ENCODE assay signal across 24 cellular contexts in the genomic region with DNA sequence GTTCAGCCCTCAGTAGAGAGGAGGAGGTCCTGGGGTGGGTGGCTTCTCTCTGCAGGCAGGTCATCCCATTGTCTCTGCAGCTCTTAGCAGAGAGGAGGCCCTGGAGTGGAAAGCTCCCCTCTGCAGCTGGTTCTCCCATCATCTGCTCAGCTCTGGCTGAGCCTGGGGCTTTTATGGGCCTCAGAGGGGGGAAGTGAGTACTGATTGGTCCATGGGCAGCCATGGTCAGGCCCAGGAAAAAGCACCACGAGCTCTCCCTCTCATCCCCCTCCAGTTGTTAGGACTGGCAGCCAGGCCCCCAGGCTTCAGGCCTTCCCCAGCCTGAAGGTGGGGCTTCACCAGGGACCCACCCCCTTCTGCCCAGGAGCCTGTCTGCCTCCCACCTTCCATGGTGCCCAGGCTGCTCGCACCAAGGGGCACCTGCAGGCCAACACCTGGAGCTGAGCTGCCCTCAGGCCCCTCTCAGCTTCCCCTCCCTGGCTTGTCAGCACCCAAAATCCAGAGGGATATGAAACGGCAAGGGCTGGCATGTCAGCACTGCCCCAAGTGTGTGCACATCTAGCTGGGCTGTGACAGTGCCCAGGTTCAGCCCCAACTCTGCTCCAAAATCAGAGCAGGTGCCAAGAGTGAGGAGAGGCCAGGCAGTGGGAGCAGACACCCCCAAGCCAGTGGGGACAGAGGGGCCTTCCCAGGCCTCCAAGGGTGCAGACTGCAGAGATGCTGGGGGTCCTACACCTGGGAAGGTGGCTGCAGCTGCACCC.
DNase-seq lines count a peak whose midpoint lies in the region; TF ChIP-seq lines count a peak whose summit lies in the region.
"Had no signal": no experiment of that assay in that cellular context is flagged by ENCODE, and none has a peak within 500 bp of the region (broad histone marks: within the 10 kb centered on the region; RNA-seq: fewer than 3 reads in every experiment).

No MANE protein-coding gene starts in this region.

- no peak overlapping the region for H4K8ac ChIP-seq in H9 (replicated peaks; ENCODE audit: insufficient read length, low read depth, low read length)

- H3K9ac ChIP-seq in H9 (ENCODE audit: extremely low read depth, insufficient read length, low read length): no peak overlapping the region
- H3K9ac ChIP-seq: SK-N-SH had no signal

- H3T11ph ChIP-seq in H9 (ENCODE audit: low read length): no peak overlapping the region

- H3K9me3 ChIP-seq in H9 (ENCODE audit: control insufficient read depth, low read depth, low read length): no peaks in the 10 kb centered on the region
- peaks cover 0 to 15% (median 0%) of the 10 kb centered on the region in 8 donors for H3K9me3 ChIP-seq in spleen
- H3K9me3 ChIP-seq: HAP-1, MG63, SK-N-SH had no signal

- TF ChIP-seq CTCF in H9 (conservative IDR thresholded peaks at IDR 0.05) (no peak), spleen (IDR thresholded peaks at IDR 0.05 in 8 of 11, conservative IDR thresholded peaks at IDR 0.05 in 3 of 11) (no peak)

- H4K20me1 ChIP-seq in H9 (ENCODE audit: control insufficient read depth, insufficient read depth, insufficient read length): no peaks in the 10 kb centered on the region

- intact Hi-C loops in activated CD4-positive, alpha-beta memory T cell treated with anti-CD3 and anti-CD28 coated beads for 36 hours (cut with micrococcal nuclease): no loop called here
- intact Hi-C loops in spleen (cut with DNase I; ENCODE audit: low total_unique reads): no loop called here

- no peaks in the 10 kb centered on the region for H3K36me3 ChIP-seq in spleen
- H3K36me3 ChIP-seq: HAP-1, MG63 had no signal

- no peak overlapping the region for H3K4me2 ChIP-seq in H9 (ENCODE audit: insufficient read depth, insufficient read length, low read length)
- H3K4me2 ChIP-seq: SK-N-SH had no signal

- TF ChIP-seq POLR2A in spleen (IDR thresholded peaks at IDR 0.05): no peak

- H2BK120ac ChIP-seq in H9 (ENCODE audit: low read depth, low read length, poor library complexity, severe bottlenecking): no peak overlapping the region

- no peak overlapping the region for H3K18ac ChIP-seq in H9 (ENCODE audit: insufficient read length, low read depth, low read length)

- H3K4me1 ChIP-seq in H9 (ENCODE audit: insufficient read depth, low read length) (no peaks in the 10 kb centered on the region), spleen (no peaks in the 10 kb centered on the region)
- H3K4me1 ChIP-seq: HAP-1 had no signal

- no peaks in the 10 kb centered on the region for H3K79me1 ChIP-seq in H9 (ENCODE audit: insufficient read depth, low read depth, low read length, poor library complexity, severe bottlenecking)

- H3K4me3 Mint-ChIP-seq in activated CD4-positive, alpha-beta memory T cell treated with anti-CD3 and anti-CD28 coated beads, Interleukin-2, amount 10 ng/mL, durations not matched to agents 7 days and 5 days: no peak overlapping the region
- H3K4me3 Mint-ChIP-seq in activated CD4-positive, alpha-beta memory T cell treated with anti-CD3 and anti-CD28 coated beads for 36 hours: no peak overlapping the region
- H3K4me3 Mint-ChIP-seq in H9: no peak overlapping the region
- H3K4me3 Mint-ChIP-seq: CD8-positive, alpha-beta T cell had no signal

- no peaks in the 10 kb centered on the region for H3K36me3 Mint-ChIP-seq in activated CD4-positive, alpha-beta memory T cell treated with anti-CD3 and anti-CD28 coated beads, Interleukin-2, amount 10 ng/mL, durations not matched to agents 7 days and 5 days (ENCODE audit: low read depth)
- no peaks in the 10 kb centered on the region for H3K36me3 Mint-ChIP-seq in activated CD4-positive, alpha-beta memory T cell treated with anti-CD3 and anti-CD28 coated beads for 36 hours
- no peaks in the 10 kb centered on the region for H3K36me3 Mint-ChIP-seq in H9 (ENCODE audit: insufficient read depth in 1 of 3, low read depth in 3 of 3)
- H3K36me3 Mint-ChIP-seq: CD8-positive, alpha-beta T cell had no signal

- H3K23me2 ChIP-seq in H9 (ENCODE audit: insufficient read length, low read depth, low read length, poor library complexity, severe bottlenecking): no peaks in the 10 kb centered on the region

- H3K14ac ChIP-seq in H9 (ENCODE audit: insufficient read depth, low read length): no peak overlapping the region; the same call in 1 of the 2 replicates

- H3K27me3 ChIP-seq in H9 (ENCODE audit: insufficient read depth, low read length): no peaks in the 10 kb centered on the region
- peaks cover 0 to 66% (median 0%) of the 10 kb centered on the region in 7 donors for H3K27me3 ChIP-seq in spleen (replicated peaks in 1 of 7)
- H3K27me3 ChIP-seq: MG63 had no signal

- WGBS in H9 (ENCODE audit: extremely low coverage, insufficient read length, low lambda C conversion rate): no CpG with 5 or more reads among the region's 3 CpGs
- WGBS in spleen, 5 donors: 40 to 64% (median 55%) methylated on average over 2 to 3 of the region's 3 CpGs

- H3K4me3 ChIP-seq in spleen: no peak overlapping the region
- H3K4me3 ChIP-seq: HAP-1, K562, MG63 had no signal

- CTCF ChIA-PET in activated CD4-positive, alpha-beta memory T cell treated with anti-CD3 and anti-CD28 coated beads, Interleukin-2, amount 10 ng/mL, durations not matched to agents 7 days and 5 days (lab: Charles Lee): no interaction called here
- CTCF ChIA-PET in activated CD4-positive, alpha-beta memory T cell treated with anti-CD3 and anti-CD28 coated beads for 36 hours (lab: Charles Lee): no interaction called here

- H3K23ac ChIP-seq in H9 (ENCODE audit: insufficient read length, low read depth, low read length): no peak overlapping the region

- no peak overlapping the region for H2BK20ac ChIP-seq in H9 (ENCODE audit: low read depth, low read length, poor library complexity, severe bottlenecking)

- H3K27ac ChIP-seq in H9 (ENCODE audit: insufficient read length, low read depth, low read length) (no peak overlapping the region), spleen (no peak overlapping the region)
- H3K27ac ChIP-seq: 22Rv1, HL-60 had no signal

- H3K4me1 Mint-ChIP-seq in activated CD4-positive, alpha-beta memory T cell treated with anti-CD3 and anti-CD28 coated beads, Interleukin-2, amount 10 ng/mL, durations not matched to agents 7 days and 5 days: no peaks in the 10 kb centered on the region
- no peaks in the 10 kb centered on the region for H3K4me1 Mint-ChIP-seq in activated CD4-positive, alpha-beta memory T cell treated with anti-CD3 and anti-CD28 coated beads for 36 hours (ENCODE audit: low read depth)
- H3K4me1 Mint-ChIP-seq in H9: 0 out of 4 replicates have a peak, but pooled peaks cover 0 to 2% of the 10 kb centered on the region in 2 experiments

- no peak overlapping the region for H2AFZ ChIP-seq in H9 (ENCODE audit: low read length)

- no peak overlapping the region for H4K5ac ChIP-seq in H9 (ENCODE audit: insufficient read length, low read depth, low read length)

- H3K27me3 Mint-ChIP-seq in activated CD4-positive, alpha-beta memory T cell treated with anti-CD3 and anti-CD28 coated beads, Interleukin-2, amount 10 ng/mL, durations not matched to agents 7 days and 5 days: no peaks in the 10 kb centered on the region
- peaks cover 7% of the 10 kb centered on the region for H3K27me3 Mint-ChIP-seq in activated CD4-positive, alpha-beta memory T cell treated with anti-CD3 and anti-CD28 coated beads for 36 hours
- H3K27me3 Mint-ChIP-seq in H9 (ENCODE audit: low read depth): peaks cover 8% of the 10 kb centered on the region

- H3K4ac ChIP-seq in H9 (ENCODE audit: low read depth, low read length): no peak overlapping the region

- H3K27ac Mint-ChIP-seq in activated CD4-positive, alpha-beta memory T cell treated with anti-CD3 and anti-CD28 coated beads, Interleukin-2, amount 10 ng/mL, durations not matched to agents 7 days and 5 days: no peak overlapping the region
- H3K27ac Mint-ChIP-seq in activated CD4-positive, alpha-beta memory T cell treated with anti-CD3 and anti-CD28 coated beads for 36 hours: no peak overlapping the region
- H3K27ac Mint-ChIP-seq in H9: no peak overlapping the region; a peak in 1 of 7 replicates
- H3K27ac Mint-ChIP-seq: CD8-positive, alpha-beta T cell had no signal

- H2BK5ac ChIP-seq in H9 (ENCODE audit: insufficient read length, low read length): no peak overlapping the region

- POLR2A ChIA-PET in activated CD4-positive, alpha-beta memory T cell treated with anti-CD3 and anti-CD28 coated beads, Interleukin-2, amount 10 ng/mL, durations not matched to agents 7 days and 5 days (lab: Charles Lee): no interaction called here
- POLR2A ChIA-PET in activated CD4-positive, alpha-beta memory T cell treated with anti-CD3 and anti-CD28 coated beads for 36 hours (lab: Charles Lee): no interaction called here

- in situ Hi-C loops in G401 (cut with HindIII; ENCODE audit: low sequenced_read_pairs): no loop called here

- H2BK12ac ChIP-seq in H9 (ENCODE audit: insufficient read length, low read depth, low read length): no peak overlapping the region

- no peaks in the 10 kb centered on the region for H3K79me2 ChIP-seq in H9 (ENCODE audit: insufficient read depth, low read length)

- no peaks in the 10 kb centered on the region for H3K9me3 Mint-ChIP-seq in activated CD4-positive, alpha-beta memory T cell treated with anti-CD3 and anti-CD28 coated beads, Interleukin-2, amount 10 ng/mL, durations not matched to agents 7 days and 5 days
- no peaks in the 10 kb centered on the region for H3K9me3 Mint-ChIP-seq in activated CD4-positive, alpha-beta memory T cell treated with anti-CD3 and anti-CD28 coated beads for 36 hours
- H3K9me3 Mint-ChIP-seq in H9: no peaks in the 10 kb centered on the region; a peak in 1 of 5 replicates
- H3K9me3 Mint-ChIP-seq: CD8-positive, alpha-beta T cell had no signal

- no peak overlapping the region for H2AK5ac ChIP-seq in H9 (ENCODE audit: insufficient read length, low read length)

- H3K56ac ChIP-seq in H9 (ENCODE audit: insufficient read length, low read depth, low read length): no peak overlapping the region

- H4K91ac ChIP-seq in H9 (ENCODE audit: insufficient read length, low read depth, low read length): no peak overlapping the region

- no peak overlapping the region for H2BK15ac ChIP-seq in H9 (ENCODE audit: low read depth, low read length)

- peak; percentile 8 for DNase-seq in activated CD4-positive, alpha-beta memory T cell treated with anti-CD3 and anti-CD28 coated beads, Interleukin-2, amount 10 ng/mL, durations not matched to agents 7 days and 5 days
- DNase-seq in activated CD4-positive, alpha-beta memory T cell treated with anti-CD3 and anti-CD28 coated beads for 36 hours: no peak
- DNase-seq in H9: peak; percentile 30
- peak; percentile 40 for DNase-seq in islet precursor cell
- DNase-seq in spleen: peak; percentile 18
- DNase-seq in COLO668 (lab: John Stamatoyannopoulos, UW; ENCODE audit: unreplicated experiment): no peak
- DNase-seq in G401 (ENCODE audit: low spot score): no peak
- no peak for DNase-seq in H4 (ENCODE audit: low spot score)
- DNase-seq: C1 segment of cervical spinal cord, Calu3, GDM1, MG63, NCI-H1417, NCI-H187, NCI-H2107, NCI-H446 treated with DMSO at 0.1 percent for 48 hours, NCI-H526 treated with DMSO at 0.1 percent for 48 hours, SIG-M5, SK-N-SH had no signal

Comparison
In these comparisons a context has a peak if more than half of its experiments do, and no peak if none do; other contexts are left out.
1. DNase-seq: peak in activated CD4-positive, alpha-beta memory T cell treated with anti-CD3 and anti-CD28 coated beads, Interleukin-2, amount 10 ng/mL, durations not matched to agents 7 days and 5 days (single experiment), H9 (single experiment), islet precursor cell (single experiment) and spleen (single experiment); none in activated CD4-positive, alpha-beta memory T cell treated with anti-CD3 and anti-CD28 coated beads for 36 hours (single experiment), COLO668 (single experiment), G401 (single experiment) and H4 (single experiment).